ENCODE assay signal across 18 cellular contexts in the genomic region with DNA sequence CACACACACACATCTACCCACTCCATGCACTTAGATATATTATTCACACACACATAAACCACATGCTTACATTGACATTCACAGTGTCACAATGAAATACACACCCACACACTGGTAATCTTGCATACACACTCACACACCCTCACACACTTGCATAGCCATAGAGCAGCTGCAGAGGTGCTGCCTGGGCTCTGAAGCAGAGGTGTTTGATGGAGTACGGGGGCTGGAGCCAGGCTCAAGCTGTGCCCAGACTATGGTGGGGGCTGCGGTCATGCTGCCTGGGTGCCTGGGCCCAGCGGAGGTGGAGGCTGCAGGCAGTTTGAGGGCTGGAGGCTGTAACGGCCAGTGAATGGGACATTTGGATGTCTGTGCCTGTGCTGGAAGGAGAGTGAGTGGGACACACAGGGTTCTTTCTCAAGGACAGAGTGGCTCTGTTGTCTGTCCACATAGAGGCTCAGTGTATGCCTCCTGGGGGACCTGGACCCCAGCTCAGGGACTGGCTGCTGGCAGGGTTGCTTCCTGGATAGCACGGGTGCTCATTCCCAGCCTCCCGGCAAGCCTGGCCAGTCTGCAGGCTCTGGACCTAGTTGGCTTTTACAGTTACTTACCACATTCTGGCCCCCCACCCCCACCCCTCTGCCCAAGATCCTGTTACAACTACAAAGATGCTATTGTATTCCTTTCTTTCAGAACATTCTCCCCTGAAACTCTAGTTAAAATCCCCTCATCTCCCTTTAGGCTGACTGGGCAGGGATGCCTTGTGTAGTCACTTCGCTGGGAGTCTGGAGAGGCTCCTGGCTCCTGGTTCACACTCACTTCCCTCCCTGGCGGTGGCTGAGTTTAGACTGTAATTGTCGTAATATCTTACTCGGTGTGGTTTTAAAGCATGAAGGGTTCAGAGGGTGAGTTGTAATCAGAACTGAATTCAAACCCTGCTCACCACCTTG. TPM values are rescaled to one million over a fixed set of nuclear protein-coding genes. Genes with fewer than 3 reads are reported as not detected.
DNase-seq lines count a peak whose midpoint lies in the region; ATAC-seq and TF ChIP-seq lines count a peak whose summit lies in the region.
"Had no signal": no experiment of that assay in that cellular context is flagged by ENCODE, and none has a peak within 500 bp of the region (broad histone marks: within the 10 kb centered on the region; RNA-seq: fewer than 3 reads in every experiment).

No MANE protein-coding gene starts in this region.

- no peaks in the 10 kb centered on the region for H3K36me3 ChIP-seq in CD4-positive, CD25-positive, alpha-beta regulatory T cell (ENCODE audit: control insufficient read depth, insufficient read depth, low read length)
- H3K36me3 ChIP-seq in gastroesophageal sphincter (no peaks in the 10 kb centered on the region), thyroid gland (no peaks in the 10 kb centered on the region)
- H3K36me3 ChIP-seq: breast epithelium, Peyer's patch had no signal

- H3K4me3 ChIP-seq in CD4-positive, CD25-positive, alpha-beta regulatory T cell (ENCODE audit: low read depth, low read length), result no peak overlapping the region
- H3K4me3 ChIP-seq in gastroesophageal sphincter (no peak overlapping the region), thyroid gland (replicated peaks in 1 of 3) (no peak overlapping the region)
- H3K4me3 ChIP-seq: breast epithelium, mucosa of descending colon, Peyer's patch had no signal

- H3K36me3 Mint-ChIP-seq in CD4-positive, CD25-positive, alpha-beta regulatory T cell, result no peaks in the 10 kb centered on the region
- H3K36me3 Mint-ChIP-seq in CD14-positive monocyte, result no peaks in the 10 kb centered on the region

- H3K27ac Mint-ChIP-seq in CD4-positive, CD25-positive, alpha-beta regulatory T cell, result peak overlapping the region; percentile 4 to 63 (median 60)
- no peak overlapping the region for H3K27ac Mint-ChIP-seq in CD14-positive monocyte

- intact Hi-C loops in CD14-positive monocyte (cut with micrococcal nuclease), result no loop called here
- intact Hi-C loops in thyroid gland (cut with DNase I), result no loop called here

- TF ChIP-seq POLR2A in gastroesophageal sphincter (IDR thresholded peaks at IDR 0.05) (no peak), thyroid gland (IDR thresholded peaks at IDR 0.05) (no peak)

- in situ Hi-C loops in SK-MEL-5 (cut with HindIII; ENCODE audit: low pct_unique_long_range_greater_than_20kb, low sequenced_read_pairs), result no loop called here

- WGBS in gastroesophageal sphincter (ENCODE audit: low coverage in 1 of 2), 2 donors, result 57 to 100% methylated on average over 1 to 3 of the region's 10 CpGs
- WGBS in thyroid gland, 2 donors, result 74 to 82% methylated on average over 8 to 9 of the region's 10 CpGs

- no peak for ATAC-seq in CD4-positive, CD25-positive, alpha-beta regulatory T cell (ENCODE audit: low read depth in 2 of 2)
- ATAC-seq in gastroesophageal sphincter (peak; percentile 16), HG02763 (IDR thresholded peaks at IDR 0.05; ENCODE audit: unreplicated experiment) (no peak)
- ATAC-seq: foreskin keratinocyte, mucosa of descending colon had no signal

- H3K4me3 Mint-ChIP-seq in CD4-positive, CD25-positive, alpha-beta regulatory T cell, result no peak overlapping the region
- no peak overlapping the region for H3K4me3 Mint-ChIP-seq in CD14-positive monocyte

- no peak for TF ChIP-seq EP300 in gastroesophageal sphincter (IDR thresholded peaks at IDR 0.05)

- no peak overlapping the region for H3K27ac ChIP-seq in CD4-positive, CD25-positive, alpha-beta regulatory T cell (ENCODE audit: insufficient read depth, low read length, poor library complexity, severe bottlenecking)
- H3K27ac ChIP-seq in gastroesophageal sphincter (peak overlapping the region in 2 of 4 donors; percentile 22 to 32), thyroid gland (no peak overlapping the region)
- H3K27ac ChIP-seq: foreskin keratinocyte, parathyroid adenoma, Peyer's patch had no signal

- no peaks in the 10 kb centered on the region for H3K9me3 ChIP-seq in CD4-positive, CD25-positive, alpha-beta regulatory T cell (ENCODE audit: control insufficient read depth in 2 of 2, low read length in 2 of 2)
- H3K9me3 ChIP-seq in gastroesophageal sphincter (no peaks in the 10 kb centered on the region), thyroid gland (no peaks in the 10 kb centered on the region)
- H3K9me3 ChIP-seq: breast epithelium, mucosa of descending colon, Peyer's patch had no signal

- H3K27me3 Mint-ChIP-seq in CD4-positive, CD25-positive, alpha-beta regulatory T cell, result peaks cover 7% of the 10 kb centered on the region
- H3K27me3 Mint-ChIP-seq in CD14-positive monocyte (ENCODE audit: low read depth in 3 of 3), result peaks cover 0 to 1% (median 0%) of the 10 kb centered on the region in 3 donors

- H3K27me3 ChIP-seq in CD4-positive, CD25-positive, alpha-beta regulatory T cell (ENCODE audit: control insufficient read depth, insufficient read depth, low read length), result no peaks in the 10 kb centered on the region
- H3K27me3 ChIP-seq in gastroesophageal sphincter, result no peaks in the 10 kb centered on the region
- H3K27me3 ChIP-seq in thyroid gland, result no peaks in the 10 kb centered on the region
- H3K27me3 ChIP-seq: breast epithelium, foreskin keratinocyte, Peyer's patch had no signal

- H3K4me1 ChIP-seq in CD4-positive, CD25-positive, alpha-beta regulatory T cell (ENCODE audit: control insufficient read depth, insufficient read depth, low read length, poor library complexity, severe bottlenecking), result no peaks in the 10 kb centered on the region
- H3K4me1 ChIP-seq in gastroesophageal sphincter (peaks cover 4 to 20% (median 4%) of the 10 kb centered on the region in 3 donors), thyroid gland (no peaks in the 10 kb centered on the region)
- H3K4me1 ChIP-seq: breast epithelium, foreskin keratinocyte, parathyroid adenoma, Peyer's patch had no signal

- no peak for DNase-seq in CD4-positive, CD25-positive, alpha-beta regulatory T cell
- DNase-seq in SK-MEL-5 (ENCODE audit: low read depth, low spot score), result peak; percentile 70
- peak; percentile 89 for DNase-seq in pons (ENCODE audit: low spot score)
- no peak for DNase-seq in CD14-positive monocyte (ENCODE audit: low spot score)
- no peak for DNase-seq in NCI-H69 (lab: John Stamatoyannopoulos, UW)
- DNase-seq in thyroid gland, result no peak
- DNase-seq: activated CD8-positive, alpha-beta memory T cell treated with anti-CD3 and anti-CD28 coated beads for 24 hours; activated gamma-delta T cell; foreskin keratinocyte; mucosa of descending colon; NCI-H1694 treated with DMSO at 0.1 percent for 48 hours; NCI-H510A treated with DMSO at 0.1 percent for 48 hours; Peyer's patch; SW 1271 had no signal

- H3K9me3 Mint-ChIP-seq in CD4-positive, CD25-positive, alpha-beta regulatory T cell, result no peaks in the 10 kb centered on the region
- no peaks in the 10 kb centered on the region for H3K9me3 Mint-ChIP-seq in CD14-positive monocyte

- peaks cover 0 to 7% (median 0%) of the 10 kb centered on the region in 4 donors for H3K4me1 Mint-ChIP-seq in CD4-positive, CD25-positive, alpha-beta regulatory T cell
- no peaks in the 10 kb centered on the region for H3K4me1 Mint-ChIP-seq in CD14-positive monocyte

- TF ChIP-seq CTCF in gastroesophageal sphincter (IDR thresholded peaks at IDR 0.05), result no peak
- TF ChIP-seq CTCF in CD14-positive monocyte (IDR thresholded peaks at IDR 0.05), result no peak
- no peak for TF ChIP-seq CTCF in thyroid gland (IDR thresholded peaks at IDR 0.05)

RNA-seq across cellular contexts. Expression of gene GASK1A, which starts 12.5 kb away (rescaled TPM):
- total RNA-seq in CD4-positive, CD25-positive, alpha-beta regulatory T cell, result not detected
- not detected for polyA plus RNA-seq in CD4-positive, CD25-positive, alpha-beta regulatory T cell
- 0.11 TPM in 1 of 2 replicates, not detected in the other for total RNA-seq in SK-MEL-5 (2014; rRNA removed; shearing (Covaris generic))
- polyA plus RNA-seq in SK-MEL-5 (2015; cell fraction: cytosol; rRNA removed), result not detected in 2 replicates
- polyA plus RNA-seq in SK-MEL-5 (2015; cell fraction: nucleus; rRNA removed), result 0.15 and 0.24 TPM in 2 replicates
- total RNA-seq in gastroesophageal sphincter, result 10 to 100 TPM; 11.5 to 49.3 (median 24.2) TPM
- not detected for polyA plus RNA-seq in CD14-positive monocyte
- total RNA-seq in thyroid gland, result 1 to 10 TPM; 2.6 to 9.5 (median 8.8) TPM

Comparison
In these comparisons a context has a peak if more than half of its experiments do, and no peak if none do; other contexts are left out.
1. DNase-seq: peak in SK-MEL-5 (single experiment) and pons (single experiment); none in CD4-positive, CD25-positive, alpha-beta regulatory T cell (0 of 3), CD14-positive monocyte (single experiment), NCI-H69 (single experiment) and thyroid gland (0 of 2).
2. H3K27ac Mint-ChIP-seq: peak in CD4-positive, CD25-positive, alpha-beta regulatory T cell (3 of 3); none in CD14-positive monocyte (0 of 7).